In the genomic region with DNA sequence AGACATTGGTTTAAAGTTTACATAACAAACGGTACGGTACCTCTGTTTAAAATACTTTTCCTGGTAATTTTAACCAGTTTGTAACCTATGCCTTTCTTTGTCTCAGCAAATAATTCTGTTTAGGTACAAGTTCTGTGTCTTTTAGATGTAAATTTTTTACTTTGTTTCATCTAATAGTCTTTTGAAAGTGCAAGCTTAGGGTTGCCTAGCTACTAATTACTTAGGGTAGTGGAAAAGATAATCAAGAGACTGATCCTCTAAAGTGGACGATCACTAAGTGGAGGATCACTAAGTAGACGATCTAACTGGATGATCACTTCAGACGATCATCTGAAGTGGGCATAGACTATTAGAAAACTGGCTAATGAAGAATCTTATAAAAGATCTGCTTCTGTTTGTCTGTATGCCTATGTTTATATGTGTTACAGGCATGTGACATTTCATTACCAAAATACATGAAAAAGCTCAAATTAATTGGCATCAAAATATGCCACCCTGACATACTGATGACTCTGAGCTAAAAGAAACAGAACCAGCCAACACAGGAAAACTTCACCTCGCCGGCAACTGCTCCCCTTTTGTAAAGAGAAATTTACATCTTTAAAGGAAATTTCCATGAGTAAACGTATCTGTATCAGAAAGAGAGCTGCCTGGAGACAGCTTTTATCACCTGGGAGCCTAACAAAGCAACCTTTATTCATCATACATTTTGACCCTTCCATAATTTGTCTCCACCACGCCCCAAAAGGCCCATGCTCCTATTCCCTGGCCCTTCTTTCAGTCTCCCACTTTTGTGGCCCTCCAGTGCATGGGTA, we compare ENCODE assay signal across 8 cellular contexts. TPM values are rescaled to one million over a fixed set of nuclear protein-coding genes. Genes with fewer than 3 reads are reported as not detected.
DNase-seq lines count a peak whose midpoint lies in the region; ATAC-seq and TF ChIP-seq lines count a peak whose summit lies in the region.

No MANE protein-coding gene starts in this region.

- H3K27ac ChIP-seq in HL-60 (replicated peaks) (peak overlapping the region; percentile 86), upper lobe of right lung (peak overlapping the region; percentile 95)

- in situ Hi-C loops in astrocyte of the spinal cord (cut with HindIII; ENCODE audit: low sequenced_read_pairs), result no loop called here

- CTCF ChIA-PET in AG04449 (lab: Yijun Ruan, JAX), result interaction anchor here (0.6 to 3.6 kb wide), 11 partner anchors 9 to 166 kb away, joined by 3 to 19 read pairs (median 3); a partner anchor contains a TSS

- no peak for TF ChIP-seq POLR2A in lower leg skin (IDR thresholded peaks at IDR 0.05)

- H3K9me3 ChIP-seq in upper lobe of right lung, result no peaks in the 10 kb centered on the region

- POLR2A ChIA-PET in AG04449 (lab: Yijun Ruan, JAX), result no interaction called here

- TF ChIP-seq CTCF in AG04449 (IDR thresholded peaks at IDR 0.05; ENCODE audit: insufficient read depth, low read length, missing control alignments), result no peak
- TF ChIP-seq CTCF in HL-60 (IDR thresholded peaks at IDR 0.05; ENCODE audit: insufficient read depth, low read length), result no peak
- TF ChIP-seq CTCF in astrocyte of the spinal cord (IDR thresholded peaks at IDR 0.05; ENCODE audit: low read depth, low read length), result no peak
- no peak for TF ChIP-seq CTCF in lower leg skin (IDR thresholded peaks at IDR 0.05)
- TF ChIP-seq CTCF in upper lobe of right lung (IDR thresholded peaks at IDR 0.05), result no peak

- no peaks in the 10 kb centered on the region for H3K36me3 ChIP-seq in upper lobe of right lung

- intact Hi-C loops in lower leg skin (cut with DNase I; ENCODE audit: low total_unique reads), result loop anchor here (5.0 to 10.0 kb wide), 2 partner anchors 49 to 113 kb away; a partner anchor contains a TSS
- intact Hi-C loops in upper lobe of right lung (cut with DNase I), result no loop called here

- ATAC-seq in upper lobe of right lung, result no peak

- H3K4me3 ChIP-seq in AG04449 (ENCODE audit: low read depth, low read length), result peak overlapping the region; percentile 78
- H3K4me3 ChIP-seq in HL-60 (replicated peaks; ENCODE audit: insufficient read depth, low read length), result peak overlapping the region; percentile 53
- H3K4me3 ChIP-seq in astrocyte of the spinal cord (ENCODE audit: low read depth, low read length), result peak overlapping the region; percentile 70
- peak overlapping the region; percentile 71 for H3K4me3 ChIP-seq in lower leg skin (ENCODE audit: low read depth, poor library complexity, severe bottlenecking)
- peak overlapping the region; percentile 88 for H3K4me3 ChIP-seq in upper lobe of right lung

- WGBS in lower leg skin, 2 donors, result 23 to 30% methylated on average over 9 of the region's 9 CpGs

- peaks cover 21% of the 10 kb centered on the region for H3K4me1 ChIP-seq in upper lobe of right lung

- DNase-seq in AG04449 (ENCODE audit: low read depth, low spot score) (no peak), HL-60 (ENCODE audit: low read depth in 1 of 2, low spot score in 1 of 2) (no peak), astrocyte of the spinal cord (ENCODE audit: low read depth, low spot score) (peak; percentile 13), lower leg skin (ENCODE audit: low spot score in 2 of 2) (no peak), upper lobe of right lung (no peak), DMS53 (lab: John Stamatoyannopoulos, UW) (no peak), OCI-M1 (lab: John Stamatoyannopoulos, UW) (no peak), ecto neural progenitor cell (ENCODE audit: low spot score) (no peak)

- H3K27me3 ChIP-seq in HL-60 (ENCODE audit: insufficient read depth, poor library complexity, severe bottlenecking) (no peaks in the 10 kb centered on the region), upper lobe of right lung (no peaks in the 10 kb centered on the region)

RNA-seq across cellular contexts. Expression of a gene that starts 15.9 kb away (rescaled TPM):
- total RNA-seq in lower leg skin, result 100 to 1,000 TPM in 3 of 4 donors, 10 to 100 TPM in 1; 81.8 to 164 (median 130) TPM
- total RNA-seq in upper lobe of right lung, result 113 TPM

RNA-seq across cellular contexts. Expression of a gene that starts 49.8 kb away (rescaled TPM):
- total RNA-seq in lower leg skin, result 10 to 100 TPM; 24.3 to 38.9 (median 35.5) TPM
- 44.7 TPM for total RNA-seq in upper lobe of right lung
